Comparison of ENCODE assay signal across 8 cellular contexts in the genomic region with DNA sequence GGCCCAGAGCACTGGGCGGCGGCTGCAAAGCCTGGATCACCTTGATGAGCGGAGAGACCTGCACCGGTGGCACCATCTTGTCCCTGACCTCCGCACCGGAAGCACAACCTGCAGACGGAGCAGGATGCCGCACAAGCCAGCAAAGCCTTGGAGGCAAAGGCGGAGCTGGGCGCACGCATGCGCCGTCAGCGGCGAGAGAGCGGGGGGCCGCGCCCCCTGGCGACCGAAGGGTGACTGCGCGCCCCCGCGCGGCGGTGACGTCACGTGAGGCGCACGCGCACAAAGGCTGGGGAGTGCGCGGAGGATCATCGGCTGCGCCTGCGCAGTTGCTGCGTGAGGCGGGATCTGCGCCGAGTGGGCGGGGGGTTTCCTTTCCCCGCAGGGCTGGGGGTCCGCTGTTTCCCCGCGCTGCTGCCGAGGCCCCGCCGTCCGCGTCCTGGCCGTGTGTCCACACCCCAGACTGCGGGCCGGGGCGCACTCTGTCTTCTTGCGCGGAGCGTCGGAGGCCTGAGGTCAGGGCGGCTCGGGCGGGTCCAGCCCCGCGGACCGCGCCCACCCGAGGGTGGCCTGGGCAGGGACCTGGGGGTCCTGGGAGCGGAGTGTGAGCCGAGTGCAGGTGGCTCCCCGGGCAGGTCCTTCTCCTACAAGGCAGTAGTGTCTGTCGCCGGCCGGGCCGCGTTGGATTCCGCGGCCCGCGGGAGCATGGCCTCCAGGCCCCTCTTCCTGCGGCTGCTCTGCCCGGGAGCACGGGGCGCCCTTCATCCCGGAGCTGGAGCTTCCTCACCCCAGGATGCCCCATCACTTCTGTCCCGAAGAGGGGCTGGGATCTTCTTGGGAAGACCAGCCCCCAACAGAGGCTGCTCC. TPM values are rescaled to one million over a fixed set of nuclear protein-coding genes. Genes with fewer than 3 reads are reported as not detected.
DNase-seq lines count a peak whose midpoint lies in the region; ATAC-seq and TF ChIP-seq lines count a peak whose summit lies in the region.

A gene with protein sequence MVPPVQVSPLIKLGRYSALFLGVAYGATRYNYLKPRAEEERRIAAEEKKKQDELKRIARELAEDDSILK (minus strand): TSS at position 105 of the 864 bp plus-strand sequence. CDS start 29 bp downstream, at position 76.
A gene with protein sequence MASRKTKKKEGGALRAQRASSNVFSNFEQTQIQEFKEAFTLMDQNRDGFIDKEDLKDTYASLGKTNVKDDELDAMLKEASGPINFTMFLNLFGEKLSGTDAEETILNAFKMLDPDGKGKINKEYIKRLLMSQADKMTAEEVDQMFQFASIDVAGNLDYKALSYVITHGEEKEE (plus strand): TSS at position 371 of the 864 bp plus-strand sequence. CDS start 3,485 bp downstream, outside the sequence.

- peaks cover 24% of the 10 kb centered on the region for H3K36me3 Mint-ChIP-seq in activated CD4-positive, alpha-beta T cell treated with anti-CD3 and anti-CD28 coated beads, Interleukin-2, amount 10 ng/mL, durations not matched to agents 24 days and 14 days (ENCODE audit: low read depth)

- intact Hi-C loops in activated CD4-positive, alpha-beta T cell treated with anti-CD3 and anti-CD28 coated beads, Interleukin-2, amount 10 ng/mL, durations not matched to agents 24 days and 14 days (cut with micrococcal nuclease): loop anchor here (1.0 to 10.0 kb wide), 10 partner anchors 10 to 430 kb away; a partner anchor contains a TSS

- H3K9me3 Mint-ChIP-seq in activated CD4-positive, alpha-beta T cell treated with anti-CD3 and anti-CD28 coated beads, Interleukin-2, amount 10 ng/mL, durations not matched to agents 24 days and 14 days: no peaks in the 10 kb centered on the region

- DNase-seq in C1 segment of cervical spinal cord (lab: John Stamatoyannopoulos, UW): peak; percentile 66 to 98 (median 92)
- peak; percentile 86 to 97 for DNase-seq in NCI-H526 (lab: John Stamatoyannopoulos, UW)
- DNase-seq in activated CD4-positive, alpha-beta T cell treated with anti-CD3 and anti-CD28 coated beads, Interleukin-2, amount 10 ng/mL, durations not matched to agents 24 days and 14 days: peak; percentile 99
- peak; percentile 97 for DNase-seq in coronary artery (ENCODE audit: low spot score)
- DNase-seq in left kidney (ENCODE audit: low read depth, low spot score): peak; percentile 99
- peak; percentile 96 to 97 for DNase-seq in stimulated activated CD4-positive, alpha-beta T cell treated with anti-CD3 and anti-CD28 coated beads, Interleukin-2, amount 100 ng/mL, for 24 hours

- H3K27me3 Mint-ChIP-seq in activated CD4-positive, alpha-beta T cell treated with anti-CD3 and anti-CD28 coated beads, Interleukin-2, amount 10 ng/mL, durations not matched to agents 24 days and 14 days: no peaks in the 10 kb centered on the region

- H3K4me3 ChIP-seq in coronary artery: peak within 1 kb of the TSS; percentile 100

- ATAC-seq in GM19324 (IDR thresholded peaks at IDR 0.05; ENCODE audit: low FRiP score, unreplicated experiment) (peak; percentile 94), HG03469 (IDR thresholded peaks at IDR 0.05; ENCODE audit: unreplicated experiment) (peak; percentile 63)

- peak within 1 kb of the TSS; percentile 87 to 99 for H3K27ac ChIP-seq in coronary artery

- H3K27ac Mint-ChIP-seq in activated CD4-positive, alpha-beta T cell treated with anti-CD3 and anti-CD28 coated beads, Interleukin-2, amount 10 ng/mL, durations not matched to agents 24 days and 14 days: peak within 1 kb of the TSS; percentile 91

- TF ChIP-seq CTCF in coronary artery (IDR thresholded peaks at IDR 0.05): peak; percentile 90

- H3K4me3 Mint-ChIP-seq in activated CD4-positive, alpha-beta T cell treated with anti-CD3 and anti-CD28 coated beads, Interleukin-2, amount 10 ng/mL, durations not matched to agents 24 days and 14 days: peak within 1 kb of the TSS; percentile 88

- H3K4me1 Mint-ChIP-seq in activated CD4-positive, alpha-beta T cell treated with anti-CD3 and anti-CD28 coated beads, Interleukin-2, amount 10 ng/mL, durations not matched to agents 24 days and 14 days: peaks cover 8% of the 10 kb centered on the region

RNA-seq across cellular contexts. Expression of the first gene that starts in this region (rescaled TPM):
- total RNA-seq in activated CD4-positive, alpha-beta T cell treated with anti-CD3 and anti-CD28 coated beads, Interleukin-2, amount 10 ng/mL, durations not matched to agents 24 days and 14 days: 232 TPM in 2 replicates

RNA-seq across cellular contexts. Expression of the second gene that starts in this region (rescaled TPM):
- 23.4 and 24.7 TPM in 2 replicates for total RNA-seq in activated CD4-positive, alpha-beta T cell treated with anti-CD3 and anti-CD28 coated beads, Interleukin-2, amount 10 ng/mL, durations not matched to agents 24 days and 14 days

Comparison
In these comparisons a context has a peak if more than half of its experiments do, and no peak if none do; other contexts are left out.
1. Peak in every context shown above with its lines: DNase-seq, ATAC-seq, H3K4me3 ChIP-seq and H3K27ac ChIP-seq.